Comparison of ENCODE assay signal across 8 cellular contexts in the genomic region with DNA sequence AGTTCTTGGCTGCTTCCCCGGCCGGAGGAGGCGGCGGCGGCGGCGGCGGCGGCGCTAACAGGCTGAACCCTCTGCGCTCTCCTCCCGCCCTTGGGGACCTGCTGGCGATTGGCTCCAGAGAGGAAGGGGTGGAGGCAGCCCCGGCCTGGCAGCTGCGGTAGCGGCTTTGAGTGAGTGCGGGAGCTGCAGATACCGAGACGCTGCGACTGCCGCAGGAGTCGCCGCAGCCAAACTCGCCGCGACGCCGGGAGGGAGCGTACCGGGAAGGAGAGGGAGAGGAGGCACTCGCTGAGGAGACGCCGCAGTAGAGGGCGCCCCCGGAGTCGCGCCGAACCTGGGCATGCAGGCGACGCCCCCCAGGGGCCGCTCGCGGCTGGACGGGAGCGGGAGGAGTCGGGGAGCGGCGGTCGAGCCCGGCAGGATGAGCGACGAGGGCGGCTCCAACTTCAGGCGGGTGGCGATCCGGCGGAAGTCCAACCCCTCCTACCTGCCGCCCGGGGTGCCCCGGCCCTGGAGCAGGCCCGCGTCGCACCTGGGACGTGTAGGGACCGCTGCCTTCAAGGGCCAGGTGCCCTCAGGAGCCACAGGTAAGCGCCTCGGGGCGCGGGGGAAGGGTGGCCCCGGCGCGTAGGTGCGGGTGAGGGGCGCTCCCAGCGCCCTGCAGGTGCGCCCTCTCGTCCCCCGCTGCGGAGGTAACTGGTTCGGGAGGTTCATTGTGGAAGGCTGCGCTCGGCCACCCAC.
DNase-seq lines count a peak whose midpoint lies in the region; ATAC-seq and TF ChIP-seq lines count a peak whose summit lies in the region.

A gene (plus strand): TSS at position 186 of the 741 bp plus-strand sequence.

- H3K27me3 Mint-ChIP-seq in stimulated activated naive B cell treated with anti-CD40 and anti-IgM and Interleukin-4, amounts not matched to agents 10 μg/mL and 1 μg/mL and 100 μg/mL, for 72 hours: peaks cover 24 to 37% of the 10 kb centered on the region in 2 donors

- TF ChIP-seq POLR2A in erythroblast (IDR thresholded peaks at IDR 0.05; ENCODE audit: low read length): peak; percentile 69

- no peaks in the 10 kb centered on the region for H3K36me3 Mint-ChIP-seq in stimulated activated naive B cell treated with anti-CD40 and anti-IgM and Interleukin-4, amounts not matched to agents 10 μg/mL and 1 μg/mL and 100 μg/mL, for 72 hours

- peak within 1 kb of the TSS; percentile 87 to 98 for H3K4me3 Mint-ChIP-seq in stimulated activated naive B cell treated with anti-CD40 and anti-IgM and Interleukin-4, amounts not matched to agents 10 μg/mL and 1 μg/mL and 100 μg/mL, for 72 hours

- H3K4me1 Mint-ChIP-seq in stimulated activated naive B cell treated with anti-CD40 and anti-IgM and Interleukin-4, amounts not matched to agents 10 μg/mL and 1 μg/mL and 100 μg/mL, for 72 hours: peaks cover 2 to 13% of the 10 kb centered on the region in 2 donors

- H3K9me3 Mint-ChIP-seq in stimulated activated naive B cell treated with anti-CD40 and anti-IgM and Interleukin-4, amounts not matched to agents 10 μg/mL and 1 μg/mL and 100 μg/mL, for 72 hours: no peaks in the 10 kb centered on the region

- ATAC-seq in GM21360 (IDR thresholded peaks at IDR 0.05; ENCODE audit: unreplicated experiment): peak; percentile 82
- peak; percentile 92 to 94 for ATAC-seq in stimulated activated naive B cell treated with anti-CD40 and anti-IgM and Interleukin-4, amounts not matched to agents 10 μg/mL and 1 μg/mL and 100 μg/mL, for 72 hours (replicated peaks)

- peak within 1 kb of the TSS; percentile 87 for H3K27ac Mint-ChIP-seq in stimulated activated naive B cell treated with anti-CD40 and anti-IgM and Interleukin-4, amounts not matched to agents 10 μg/mL and 1 μg/mL and 100 μg/mL, for 72 hours

- DNase-seq in D341Med (ENCODE audit: low spot score) (peak; percentile 92), HK-2 (ENCODE audit: unreplicated experiment) (peak; percentile 88), NCI-H69 (lab: John Stamatoyannopoulos, UW) (peak; percentile 100), erythroblast (lab: John Stamatoyannopoulos, UW) (peak; percentile 84 to 85), middle frontal gyrus (ENCODE audit: extremely low spot score, low spot score) (peak; percentile 57)
- DNase-seq in activated CD8-positive, alpha-beta memory T cell treated with anti-CD3 and anti-CD28 coated beads, Interleukin-2, amount 50 U/mL, for 24 hours (ENCODE audit: extremely low read depth): peak; percentile 9
- DNase-seq in stimulated activated naive B cell treated with anti-CD40 and anti-IgM and Interleukin-4, amounts not matched to agents 10 μg/mL and 1 μg/mL and 100 μg/mL, for 72 hours: peak; percentile 42

Comparison
In these comparisons a context has a peak if more than half of its experiments do, and no peak if none do; other contexts are left out.
1. Peak in every context shown above with its lines: DNase-seq and ATAC-seq.
2. DNase-seq: peak in every context shown above with its lines; median percentile 100 in NCI-H69; 92 in D341Med; 88 in HK-2; 84 in erythroblast; 57 in middle frontal gyrus; 42 in stimulated activated naive B cell treated with anti-CD40 and anti-IgM and Interleukin-4, amounts not matched to agents 10 μg/mL and 1 μg/mL and 100 μg/mL, for 72 hours; 9 in activated CD8-positive, alpha-beta memory T cell treated with anti-CD3 and anti-CD28 coated beads, Interleukin-2, amount 50 U/mL, for 24 hours.